In genomic region chr5:151678713-151679112, GRCh38 we compare ENCODE assay signal across 12 cellular contexts. TPM values are rescaled to one million over a fixed set of nuclear protein-coding genes. Genes with fewer than 3 reads are reported as not detected.
DNase-seq lines count a peak whose midpoint lies in the region; FAIRE-seq and TF ChIP-seq lines count a peak whose summit lies in the region.
"Had no signal": no experiment of that assay in that cellular context is flagged by ENCODE, and none has a peak within 500 bp of the region (broad histone marks: within the 10 kb centered on the region; RNA-seq: fewer than 3 reads in every experiment).

No MANE protein-coding gene starts in this region.

- TF ChIP-seq CTCF in adrenal gland (IDR thresholded peaks at IDR 0.05) = no peak
- TF ChIP-seq CTCF in esophagus squamous epithelium (IDR thresholded peaks at IDR 0.05) = no peak
- no peak for TF ChIP-seq CTCF in osteoblast (IDR thresholded peaks at IDR 0.05; ENCODE audit: extremely low read depth, low read depth, low read length)
- TF ChIP-seq CTCF in transverse colon (IDR thresholded peaks at IDR 0.05) = no peak

- H3K36me3 Mint-ChIP-seq in activated CD4-positive, alpha-beta T cell treated with anti-CD3 and anti-CD28 coated beads, Interleukin-2, amount 10 ng/mL, durations not matched to agents 24 days and 14 days (ENCODE audit: low read depth) = no peaks in the 10 kb centered on the region

- H3K27me3 ChIP-seq in adrenal gland = no peaks in the 10 kb centered on the region
- no peaks in the 10 kb centered on the region for H3K27me3 ChIP-seq in esophagus squamous epithelium
- no peaks in the 10 kb centered on the region for H3K27me3 ChIP-seq in osteoblast (ENCODE audit: insufficient read depth, low read length)
- H3K27me3 ChIP-seq in transverse colon = no peaks in the 10 kb centered on the region
- no peaks in the 10 kb centered on the region for H3K27me3 ChIP-seq in MG63

- TF ChIP-seq POLR2A in adrenal gland (IDR thresholded peaks at IDR 0.05) (no peak), esophagus squamous epithelium (IDR thresholded peaks at IDR 0.05) (no peak), transverse colon (IDR thresholded peaks at IDR 0.05) (no peak)

- in situ Hi-C loops in transverse colon (cut with MboI; ENCODE audit: low pct_ligation_motif_present in 1 of 4, low pct_unique_long_range_greater_than_20kb in 1 of 4, low sequenced_read_pairs in 3 of 4) = no loop called here

- peaks cover 0 to 31% of the 10 kb centered on the region in 2 donors for H3K36me3 ChIP-seq in adrenal gland (replicated peaks in 1 of 2)
- peaks cover 0 to 16% (median 0%) of the 10 kb centered on the region in 3 donors for H3K36me3 ChIP-seq in esophagus squamous epithelium
- peaks cover 95% of the 10 kb centered on the region for H3K36me3 ChIP-seq in osteoblast (ENCODE audit: insufficient read depth, low read length)
- H3K36me3 ChIP-seq in transverse colon = no peaks in the 10 kb centered on the region
- peaks cover 95% of the 10 kb centered on the region for H3K36me3 ChIP-seq in MG63

- H4K20me1 ChIP-seq in osteoblast (ENCODE audit: insufficient read depth, low read length) = peaks cover 95% of the 10 kb centered on the region

- H3K9me3 ChIP-seq in adrenal gland (replicated peaks in 1 of 3) (no peaks in the 10 kb centered on the region), esophagus squamous epithelium (no peaks in the 10 kb centered on the region), osteoblast (ENCODE audit: low read depth, low read length) (no peaks in the 10 kb centered on the region), transverse colon (no peaks in the 10 kb centered on the region), MG63 (no peaks in the 10 kb centered on the region)

- FAIRE-seq in GM19239 (lab: Jason Lieb, UNC) = no peak
- FAIRE-seq: TTC549 had no signal

- H3K79me2 ChIP-seq in osteoblast (ENCODE audit: insufficient read depth, low read length) = peaks cover 96% of the 10 kb centered on the region

- H3K9me3 Mint-ChIP-seq in activated CD4-positive, alpha-beta T cell treated with anti-CD3 and anti-CD28 coated beads, Interleukin-2, amount 10 ng/mL, durations not matched to agents 24 days and 14 days = no peaks in the 10 kb centered on the region
- H3K9me3 Mint-ChIP-seq: activated naive CD8-positive, alpha-beta T cell treated with anti-CD3 and anti-CD28 coated beads, Interleukin-2, amount 50 U/mL, for 24 hours had no signal

- no peak overlapping the region for H3K4me3 Mint-ChIP-seq in activated CD4-positive, alpha-beta T cell treated with anti-CD3 and anti-CD28 coated beads, Interleukin-2, amount 10 ng/mL, durations not matched to agents 24 days and 14 days
- H3K4me3 Mint-ChIP-seq: activated naive CD8-positive, alpha-beta T cell treated with anti-CD3 and anti-CD28 coated beads, Interleukin-2, amount 50 U/mL, for 24 hours had no signal

- peaks cover 23% of the 10 kb centered on the region for H3K27me3 Mint-ChIP-seq in activated CD4-positive, alpha-beta T cell treated with anti-CD3 and anti-CD28 coated beads, Interleukin-2, amount 10 ng/mL, durations not matched to agents 24 days and 14 days

- H3K27ac ChIP-seq in adrenal gland = peak overlapping the region; percentile 19 to 86 (median 84)
- peak overlapping the region; percentile 45 to 84 (median 82) for H3K27ac ChIP-seq in esophagus squamous epithelium
- H3K27ac ChIP-seq in osteoblast (ENCODE audit: low read depth, low read length) = peak overlapping the region; percentile 89
- peak overlapping the region; percentile 65 to 88 (median 72) for H3K27ac ChIP-seq in transverse colon

- H2AFZ ChIP-seq in osteoblast (ENCODE audit: low read length) = no peak overlapping the region

- 54 to 75% (median 68%) methylated on average over 5 of the region's 5 CpGs for WGBS in adrenal gland, 4 donors
- 60 to 75% methylated on average over 5 of the region's 5 CpGs for WGBS in esophagus squamous epithelium, 2 donors
- 69% methylated on average over 5 of the region's 5 CpGs; no CpG with 5 or more reads in 1 of the 2 donors for WGBS in transverse colon (ENCODE audit: low coverage in 1 of 2), 2 donors

- intact Hi-C loops in adrenal gland (cut with DNase I) (no loop called here), esophagus squamous epithelium (cut with DNase I) (no loop called here), transverse colon (cut with DNase I; ENCODE audit: low total_unique reads) (no loop called here)
- intact Hi-C loops in activated CD4-positive, alpha-beta T cell treated with anti-CD3 and anti-CD28 coated beads, Interleukin-2, amount 10 ng/mL, durations not matched to agents 24 days and 14 days (cut with micrococcal nuclease) = no loop called here

- peaks cover 3% of the 10 kb centered on the region for H3K4me1 Mint-ChIP-seq in activated CD4-positive, alpha-beta T cell treated with anti-CD3 and anti-CD28 coated beads, Interleukin-2, amount 10 ng/mL, durations not matched to agents 24 days and 14 days
- H3K4me1 Mint-ChIP-seq: activated naive CD8-positive, alpha-beta T cell treated with anti-CD3 and anti-CD28 coated beads, Interleukin-2, amount 50 U/mL, for 24 hours had no signal

- no peak overlapping the region for H3K27ac Mint-ChIP-seq in activated CD4-positive, alpha-beta T cell treated with anti-CD3 and anti-CD28 coated beads, Interleukin-2, amount 10 ng/mL, durations not matched to agents 24 days and 14 days
- H3K27ac Mint-ChIP-seq: activated naive CD8-positive, alpha-beta T cell treated with anti-CD3 and anti-CD28 coated beads, Interleukin-2, amount 50 U/mL, for 24 hours had no signal

- H3K4me2 ChIP-seq in osteoblast (ENCODE audit: insufficient read depth, low read length) = peak overlapping the region; percentile 99

- H3K4me3 ChIP-seq in adrenal gland (peak overlapping the region in 1 of 4 donors; percentile 16), esophagus squamous epithelium (peak overlapping the region in 1 of 4 donors; percentile 4), osteoblast (ENCODE audit: insufficient read depth, low read length) (peak overlapping the region; percentile 49), transverse colon (no peak overlapping the region), MG63 (no peak overlapping the region)

- no peak for TF ChIP-seq EP300 in transverse colon (IDR thresholded peaks at IDR 0.05; ENCODE audit: low read depth)

- no peak for DNase-seq in adrenal gland
- no peak for DNase-seq in esophagus squamous epithelium (lab: John Stamatoyannopoulos, UW)
- no peak for DNase-seq in osteoblast (ENCODE audit: insufficient read length, low spot score, missing footprints)
- DNase-seq in transverse colon = no peak
- no peak for DNase-seq in GM19239 (ENCODE audit: insufficient read length, low spot score)
- no peak for DNase-seq in activated CD4-positive, alpha-beta T cell treated with anti-CD3 and anti-CD28 coated beads, Interleukin-2, amount 10 ng/mL, durations not matched to agents 24 days and 14 days
- DNase-seq in MG63 = no peak
- DNase-seq: activated naive CD8-positive, alpha-beta T cell treated with anti-CD3 and anti-CD28 coated beads, Interleukin-2, amount 50 U/mL, for 24 hours; effector CD8-positive, alpha-beta T cell; NCI-H1105 treated with DMSO at 0.1 percent for 48 hours; NCI-H510A had no signal

- H3K4me1 ChIP-seq in adrenal gland (replicated peaks in 1 of 2) (peaks cover 91 to 96% of the 10 kb centered on the region in 2 donors), esophagus squamous epithelium (peaks cover 28 to 97% (median 57%) of the 10 kb centered on the region in 3 donors), osteoblast (ENCODE audit: insufficient read depth, low read length) (peaks cover 98% of the 10 kb centered on the region), transverse colon (peaks cover 12 to 83% (median 50%) of the 10 kb centered on the region in 4 donors)

RNA-seq across cellular contexts. Expression of gene SPARC, which starts 8.0 kb away (rescaled TPM):
- total RNA-seq in adrenal gland = 1,000 to 10,000 TPM in 4 of 8 donors, 100 to 1,000 TPM in 4; 478 to 3,013 (median 1,213) TPM
- 1,000 to 10,000 TPM in 1 of 3 donors, 100 to 1,000 TPM in 2; 145 to 2,674 (median 298) TPM for polyA plus RNA-seq in adrenal gland
- 100 to 1,000 TPM in 1 of 4 donors, 10 to 100 TPM in 3; 14.9 to 164 (median 61.9) TPM for total RNA-seq in esophagus squamous epithelium
- 4,046 and 4,600 TPM in 2 replicates for total RNA-seq in osteoblast
- total RNA-seq in transverse colon = 100 to 1,000 TPM in 1 of 4 donors, 10 to 100 TPM in 3; 47.9 to 267 (median 85.1) TPM
- not detected in 2 replicates for total RNA-seq in activated CD4-positive, alpha-beta T cell treated with anti-CD3 and anti-CD28 coated beads, Interleukin-2, amount 10 ng/mL, durations not matched to agents 24 days and 14 days
- total RNA-seq in MG63 (2014; rRNA removed; shearing (Covaris generic); ENCODE audit: low replicate concordance) = 1,117 and 1,361 TPM in 2 replicates

Comparison
In these comparisons a context has a peak if more than half of its experiments do, and no peak if none do; other contexts are left out.
1. RNA of gene SPARC, which starts 8.0 kb away (total RNA-seq): 4,046 to 4,600 TPM in osteoblast, 478 to 3,013 TPM in adrenal gland, 1,117 to 1,361 TPM in MG63, 47.9 to 267 TPM in transverse colon and 14.9 to 164 TPM in esophagus squamous epithelium; not detected in activated CD4-positive, alpha-beta T cell treated with anti-CD3 and anti-CD28 coated beads, Interleukin-2, amount 10 ng/mL, durations not matched to agents 24 days and 14 days; every median in the first group is over 10 times any median in the second.
2. Peak in every context shown above with its lines, with median percentiles within 50 percentile points of each other: H3K27ac ChIP-seq.